ENCODE assay signal across 8 cellular contexts in genomic region chr12:49967042-49967776, GRCh38.
A peak's percentile ranks its signal among the peaks of the same experiment; 100 is the strongest.
DNase-seq lines count a peak whose midpoint lies in the region; ATAC-seq and TF ChIP-seq lines count a peak whose summit lies in the region.

No MANE protein-coding gene starts in this region.

- ATAC-seq in HG02571 (IDR thresholded peaks at IDR 0.05; ENCODE audit: unreplicated experiment) = peak; percentile 59
- ATAC-seq in GM21825 (IDR thresholded peaks at IDR 0.05; ENCODE audit: unreplicated experiment) = no peak

- no peaks in the 10 kb centered on the region; the same call in 1 of the 2 replicates for H3K4me1 ChIP-seq in ES-I3 (ENCODE audit: insufficient read depth, low read length)

- H3K9ac ChIP-seq in ES-I3 (ENCODE audit: low read depth, low read length) = peak overlapping the region; percentile 35; the same call in 1 of the 2 replicates

- TF ChIP-seq CTCF in astrocyte of the cerebellum (IDR thresholded peaks at IDR 0.05; ENCODE audit: low read depth, low read length, missing control alignments) (peak; percentile 81), retinal pigment epithelial cell (conservative IDR thresholded peaks at IDR 0.05; ENCODE audit: low read depth, low read length) (peak; percentile 91)

- H3K9me3 ChIP-seq in ES-I3 (ENCODE audit: control insufficient read depth, insufficient read depth, low read length) = no peaks in the 10 kb centered on the region

- peak overlapping the region; percentile 33 for H3K4me3 ChIP-seq in astrocyte of the cerebellum (ENCODE audit: low read depth, low read length)
- H3K4me3 ChIP-seq in retinal pigment epithelial cell (ENCODE audit: low read length) = peak overlapping the region; percentile 28

- in situ Hi-C loops in astrocyte of the cerebellum (cut with HindIII; ENCODE audit: low sequenced_read_pairs) = loop anchor here (5.0 kb wide), 1 partner anchor 100 kb away; no protein-coding TSS in a partner anchor

- H3K36me3 ChIP-seq in ES-I3 (ENCODE audit: insufficient read depth, low read length) = no peaks in the 10 kb centered on the region

- DNase-seq in NCI-H146 (lab: John Stamatoyannopoulos, UW) (peak; percentile 88), T-helper 9 cell (peak; percentile 97), astrocyte of the cerebellum (ENCODE audit: low read depth) (peak; percentile 62), hippocampal formation (lab: John Stamatoyannopoulos, UW) (peak; percentile 71 to 90), retinal pigment epithelial cell (ENCODE audit: low read depth) (no peak)
